In genomic region chr1:94819945-94820746, GRCh38 we compare ENCODE assay signal across 8 cellular contexts. TPM values are rescaled to one million over a fixed set of nuclear protein-coding genes. Genes with fewer than 3 reads are reported as not detected.
A peak's percentile ranks its signal among the peaks of the same experiment; 100 is the strongest.
DNase-seq lines count a peak whose midpoint lies in the region; ATAC-seq and TF ChIP-seq lines count a peak whose summit lies in the region.

Gene SLC44A3, plus strand, starts transcription at chr1:94820357. Its CDS starts 95 bp downstream, at chr1:94820452.

- H3K27ac ChIP-seq in HUES6 (ENCODE audit: low read depth, low read length) (no peak within 1 kb of the TSS), VCaP (peak within 1 kb of the TSS; percentile 83), tibial nerve (peak within 1 kb of the TSS in 3 of 4 donors; percentile 14 to 74 (median 58))

- WGBS in tibial nerve, 2 donors = 6 to 7% methylated on average over 25 to 30 of the region's 77 CpGs

- H3K9ac ChIP-seq in HUES6 (ENCODE audit: low read length) = peak within 1 kb of the TSS; percentile 62

- H3K36me3 ChIP-seq in HUES6 (ENCODE audit: control insufficient read depth, insufficient read depth, low read length) (no peaks in the 10 kb centered on the region), tibial nerve (no peaks in the 10 kb centered on the region)

- H3K9me3 ChIP-seq in HUES6 (ENCODE audit: control insufficient read depth, insufficient read depth, low read depth, low read length) (no peaks in the 10 kb centered on the region; the same call in 1 of the 2 replicates), tibial nerve (peaks cover 0 to 3% (median 0%) of the 10 kb centered on the region in 4 donors)

- peak within 1 kb of the TSS; percentile 73 for H3K4me3 ChIP-seq in HUES6 (ENCODE audit: low read depth, low read length)
- H3K4me3 ChIP-seq in tibial nerve = peak within 1 kb of the TSS; percentile 58 to 71 (median 64)

- peaks cover 13% of the 10 kb centered on the region for H3K4me1 ChIP-seq in HUES6 (ENCODE audit: control insufficient read depth, insufficient read depth, low read length)
- peaks cover 0 to 30% (median 5%) of the 10 kb centered on the region in 4 donors for H3K4me1 ChIP-seq in tibial nerve

- DNase-seq in DMS53 treated with DMSO at 0.1 percent for 48 hours (lab: John Stamatoyannopoulos, UW; ENCODE audit: unreplicated experiment) (peak; percentile 66), epidermal melanocyte (ENCODE audit: insufficient read length, low spot score) (peak; percentile 56), mucosa of gallbladder (ENCODE audit: low spot score) (peak; percentile 46), tibial nerve (ENCODE audit: low spot score in 2 of 2) (no peak)

- no peak for TF ChIP-seq POLR2A in tibial nerve (IDR thresholded peaks at IDR 0.05)

- no peak for ATAC-seq in HG03045 (IDR thresholded peaks at IDR 0.05; ENCODE audit: unreplicated experiment)
- no peak for ATAC-seq in GM18867 (IDR thresholded peaks at IDR 0.05; ENCODE audit: unreplicated experiment)

- TF ChIP-seq EP300 in tibial nerve (IDR thresholded peaks at IDR 0.05) = no peak

- TF ChIP-seq CTCF in VCaP (conservative IDR thresholded peaks at IDR 0.05) = peak; percentile 60
- peak in 4 of 5 experiments; percentile 19 to 74 (median 31) for TF ChIP-seq CTCF in tibial nerve (IDR thresholded peaks at IDR 0.05)

- H3K27me3 ChIP-seq in HUES6 (ENCODE audit: control insufficient read depth, insufficient read depth, low read length) (peaks cover 23% of the 10 kb centered on the region), tibial nerve (peaks cover 0 to 4% of the 10 kb centered on the region in 2 donors)

RNA-seq across cellular contexts. Expression of gene SLC44A3, which starts in this region (rescaled TPM):
- total RNA-seq in mucosa of gallbladder (53.8 TPM), tibial nerve (1 to 10 TPM; 1.6 to 8.1 (median 5.3) TPM)

Comparison
In these comparisons a context has a peak if more than half of its experiments do, and no peak if none do; other contexts are left out.
1. DNase-seq: peak in DMS53 treated with DMSO at 0.1 percent for 48 hours (single experiment), epidermal melanocyte (single experiment) and mucosa of gallbladder (single experiment); none in tibial nerve (0 of 2).